8 cellular contexts compared by ENCODE assay signal in the genomic region with DNA sequence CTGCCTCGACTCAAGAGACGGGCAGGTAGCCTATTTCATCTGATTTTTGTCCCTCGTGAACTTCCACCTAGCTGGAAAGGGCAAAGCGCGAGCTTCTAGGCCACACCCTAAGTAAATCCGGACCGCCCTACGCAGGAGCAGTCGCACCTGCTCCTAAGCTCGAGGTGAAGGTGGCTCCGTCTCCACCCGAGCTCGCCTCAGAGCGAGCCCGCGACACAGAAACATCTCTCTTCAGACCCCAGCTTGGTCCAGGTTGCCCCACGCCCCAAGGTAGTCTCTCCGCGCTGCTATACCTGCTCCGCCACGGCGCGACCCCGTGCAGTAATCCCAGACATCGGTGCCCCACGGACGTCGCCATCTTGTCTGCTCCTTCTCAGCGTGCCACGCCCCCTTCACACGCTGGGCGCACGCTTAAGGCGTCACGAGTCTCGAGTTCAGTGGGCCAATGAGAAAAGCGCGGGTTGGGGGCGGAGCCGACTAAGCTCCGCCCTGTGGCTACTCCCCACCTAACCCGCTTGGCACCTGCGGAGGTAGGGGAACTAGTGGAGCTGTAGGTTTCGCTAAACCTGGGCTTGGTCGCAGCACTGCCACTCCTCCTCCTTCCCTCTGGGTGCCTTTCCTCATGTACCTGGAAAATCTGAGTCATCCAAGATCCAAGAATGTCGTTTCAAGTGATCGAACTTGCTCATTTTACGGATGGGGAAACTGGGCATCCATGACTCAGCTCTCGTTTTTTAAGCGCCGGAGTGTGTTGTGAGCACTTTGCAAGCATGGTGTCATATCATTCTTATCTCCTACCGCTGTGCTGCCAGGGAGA. TPM values are rescaled to one million over a fixed set of nuclear protein-coding genes. Genes with fewer than 3 reads are reported as not detected.
DNase-seq lines count a peak whose midpoint lies in the region; ATAC-seq and TF ChIP-seq lines count a peak whose summit lies in the region.

A gene (minus strand): TSS at position 365 of the 817 bp plus-strand sequence. CDS start 7 bp downstream, at position 358.

- H3K4me2 ChIP-seq in DOHH2 (ENCODE audit: low read length) = peak within 1 kb of the TSS; percentile 91
- peak within 1 kb of the TSS; percentile 89 for H3K4me2 ChIP-seq in GM23338

- H3K79me2 ChIP-seq in DOHH2 (ENCODE audit: control insufficient read depth, low read length) = peaks cover 47% of the 10 kb centered on the region
- peaks cover 50% of the 10 kb centered on the region for H3K79me2 ChIP-seq in GM23338 (replicated peaks; ENCODE audit: insufficient read depth)

- H3K27me3 Mint-ChIP-seq in GM23338 (ENCODE audit: insufficient read depth, low read depth, poor library complexity) (peaks cover 15% of the 10 kb centered on the region), natural killer cell (ENCODE audit: low read depth in 2 of 2) (no peaks in the 10 kb centered on the region)
- H3K27me3 Mint-ChIP-seq in activated T-helper 2 cell treated with anti-CD3 and anti-CD28 coated beads, Interferon-gamma antibody, Interleukin-2, Interleukin-4, amounts not matched to agents 10 μg/mL and 5 μg/mL and 100 μg/mL, durations not matched to agents 14 hours and 24 hours and 36 hours (ENCODE audit: low read depth) = no peaks in the 10 kb centered on the region

- H3K4me1 ChIP-seq in DOHH2 (ENCODE audit: control insufficient read depth, low read length) (peaks cover 29% of the 10 kb centered on the region), GM23338 (ENCODE audit: insufficient read depth) (peaks cover 8% of the 10 kb centered on the region; the same call in 1 of the 2 replicates)

- peak within 1 kb of the TSS; percentile 85 for H3K4me3 ChIP-seq in DOHH2 (ENCODE audit: low read length)
- H3K4me3 ChIP-seq in GM23338 = peak within 1 kb of the TSS; percentile 98
- peak within 1 kb of the TSS; percentile 73 for H3K4me3 ChIP-seq in LNCaP clone FGC (ENCODE audit: low read depth, low read length)
- H3K4me3 ChIP-seq in fibroblast of mammary gland (ENCODE audit: control insufficient read depth, low read depth, low read length) = peak within 1 kb of the TSS; percentile 90

- no peaks in the 10 kb centered on the region for H3F3A ChIP-seq in DOHH2 (ENCODE audit: control insufficient read depth, insufficient read depth)
- H3F3A ChIP-seq in GM23338 (replicated peaks; ENCODE audit: low read depth) = no peaks in the 10 kb centered on the region

- ATAC-seq in GM23338 (peak; percentile 94), natural killer cell (peak; percentile 96 to 100 (median 99))

- H2AFZ ChIP-seq in GM23338 = peak within 1 kb of the TSS; percentile 72; the same call in 1 of the 2 replicates

- peak within 1 kb of the TSS; percentile 98 for H3K27ac Mint-ChIP-seq in GM23338
- H3K27ac Mint-ChIP-seq in activated T-helper 2 cell treated with anti-CD3 and anti-CD28 coated beads, Interferon-gamma antibody, Interleukin-2, Interleukin-4, amounts not matched to agents 10 μg/mL and 5 μg/mL and 100 μg/mL, durations not matched to agents 14 hours and 24 hours and 36 hours = peak within 1 kb of the TSS; percentile 94
- H3K27ac Mint-ChIP-seq in natural killer cell = peak within 1 kb of the TSS; percentile 98 to 99

- H3K9me2 ChIP-seq in DOHH2 (replicated peaks; ENCODE audit: control insufficient read depth, low read length) = no peaks in the 10 kb centered on the region
- H3K9me2 ChIP-seq in GM23338 (ENCODE audit: insufficient read depth) = no peaks in the 10 kb centered on the region

- CTCF ChIA-PET in RWPE1 (lab: Yijun Ruan, JAX) = interaction anchor here (0.8 to 1.0 kb wide), 3 partner anchors 28 to 666 kb away, joined by 3 to 6 read pairs (median 4); no protein-coding TSS in a partner anchor

- H4K20me1 ChIP-seq in DOHH2 (ENCODE audit: control insufficient read depth, insufficient read depth, low read depth, low read length) = no peaks in the 10 kb centered on the region; the same call in 1 of the 2 replicates
- peaks cover 4% of the 10 kb centered on the region; the same call in 1 of the 2 replicates for H4K20me1 ChIP-seq in GM23338 (replicated peaks; ENCODE audit: insufficient read depth)

- peak within 1 kb of the TSS; percentile 98 for H3K4me3 Mint-ChIP-seq in GM23338
- peak within 1 kb of the TSS; percentile 95 for H3K4me3 Mint-ChIP-seq in activated T-helper 2 cell treated with anti-CD3 and anti-CD28 coated beads, Interferon-gamma antibody, Interleukin-2, Interleukin-4, amounts not matched to agents 10 μg/mL and 5 μg/mL and 100 μg/mL, durations not matched to agents 14 hours and 24 hours and 36 hours (ENCODE audit: low read depth)
- H3K4me3 Mint-ChIP-seq in natural killer cell = peak within 1 kb of the TSS; percentile 100

- TF ChIP-seq CTCF in DOHH2 (IDR thresholded peaks at IDR 0.05; ENCODE audit: low read depth, low read length, poor library complexity, severe bottlenecking) = no peak
- TF ChIP-seq CTCF in GM23338 (conservative IDR thresholded peaks at IDR 0.05; ENCODE audit: low read depth in 2 of 2) = no peak
- no peak for TF ChIP-seq CTCF in LNCaP clone FGC (IDR thresholded peaks at IDR 0.05; ENCODE audit: control insufficient read depth, extremely low read depth, insufficient read depth)
- no peak for TF ChIP-seq CTCF in RWPE1 (conservative IDR thresholded peaks at IDR 0.05; ENCODE audit: low read depth)
- no peak for TF ChIP-seq CTCF in fibroblast of mammary gland (conservative IDR thresholded peaks at IDR 0.05; ENCODE audit: control insufficient read depth, insufficient read depth, low read depth, low read length)
- TF ChIP-seq CTCF in natural killer cell (IDR thresholded peaks at IDR 0.05) = no peak

- H3K9me3 ChIP-seq in DOHH2 (ENCODE audit: control insufficient read depth, insufficient read depth, low read length) = no peaks in the 10 kb centered on the region

- POLR2A ChIA-PET in RWPE1 (lab: Yijun Ruan, JAX; ENCODE audit: low non-redundant PET) = interaction anchor here (0.5 to 1.0 kb wide), 3 partner anchors 15 to 693 kb away, joined by 3 read pairs; a partner anchor contains a TSS

- H3K9me3 Mint-ChIP-seq in GM23338 = no peaks in the 10 kb centered on the region; the same call in 2 of the 3 replicates
- H3K9me3 Mint-ChIP-seq in activated T-helper 2 cell treated with anti-CD3 and anti-CD28 coated beads, Interferon-gamma antibody, Interleukin-2, Interleukin-4, amounts not matched to agents 10 μg/mL and 5 μg/mL and 100 μg/mL, durations not matched to agents 14 hours and 24 hours and 36 hours = no peaks in the 10 kb centered on the region
- H3K9me3 Mint-ChIP-seq in natural killer cell = no peaks in the 10 kb centered on the region

- no peaks in the 10 kb centered on the region for H3K36me3 Mint-ChIP-seq in GM23338 (ENCODE audit: low read depth)
- H3K36me3 Mint-ChIP-seq in activated T-helper 2 cell treated with anti-CD3 and anti-CD28 coated beads, Interferon-gamma antibody, Interleukin-2, Interleukin-4, amounts not matched to agents 10 μg/mL and 5 μg/mL and 100 μg/mL, durations not matched to agents 14 hours and 24 hours and 36 hours (ENCODE audit: low read depth) = no peaks in the 10 kb centered on the region
- no peaks in the 10 kb centered on the region for H3K36me3 Mint-ChIP-seq in natural killer cell

- H3K27ac ChIP-seq in DOHH2 (ENCODE audit: low read depth, low read length) = no peak within 1 kb of the TSS
- H3K27ac ChIP-seq in GM23338 (ENCODE audit: low read depth) = peak within 1 kb of the TSS; percentile 53
- peak within 1 kb of the TSS; percentile 89 for H3K27ac ChIP-seq in RWPE1

- intact Hi-C loops in activated T-helper 2 cell treated with anti-CD3 and anti-CD28 coated beads, Interferon-gamma antibody, Interleukin-2, Interleukin-4, amounts not matched to agents 10 μg/mL and 5 μg/mL and 100 μg/mL, durations not matched to agents 14 hours and 24 hours and 36 hours (cut with micrococcal nuclease) = loop anchor here (1.0 to 10.0 kb wide), 3 partner anchors 90 to 282 kb away; a partner anchor contains a TSS
- intact Hi-C loops in natural killer cell (cut with micrococcal nuclease) = loop anchor here (1.0 kb wide), 2 partner anchors 14 to 282 kb away; a partner anchor contains a TSS

- DNase-seq in GM23338 (ENCODE audit: low spot score) (peak; percentile 98), LNCaP clone FGC (ENCODE audit: low read depth) (peak; percentile 90), RWPE1 (ENCODE audit: low spot score) (peak; percentile 94), fibroblast of mammary gland (ENCODE audit: low read depth) (peak; percentile 91), natural killer cell (peak; percentile 96)
- peak; percentile 95 for DNase-seq in activated T-helper 2 cell treated with anti-CD3 and anti-CD28 coated beads, Interferon-gamma antibody, Interleukin-2, Interleukin-4, amounts not matched to agents 10 μg/mL and 5 μg/mL and 100 μg/mL, durations not matched to agents 14 hours and 24 hours and 36 hours (ENCODE audit: low spot score)
- DNase-seq in stimulated activated naive CD4-positive, alpha-beta T cell treated with Interleukin-2 at 50 U/mL for 16 hours (lab: John Stamatoyannopoulos, UW) = peak; percentile 94

- H3K36me3 ChIP-seq in DOHH2 (ENCODE audit: control insufficient read depth, low read length) (no peaks in the 10 kb centered on the region), GM23338 (ENCODE audit: insufficient read depth) (no peaks in the 10 kb centered on the region)

- H3K4me1 Mint-ChIP-seq in GM23338 (peaks cover 10% of the 10 kb centered on the region; the same call in 2 of the 3 replicates), natural killer cell (peaks cover 24 to 25% of the 10 kb centered on the region in 2 donors)
- H3K4me1 Mint-ChIP-seq in activated T-helper 2 cell treated with anti-CD3 and anti-CD28 coated beads, Interferon-gamma antibody, Interleukin-2, Interleukin-4, amounts not matched to agents 10 μg/mL and 5 μg/mL and 100 μg/mL, durations not matched to agents 14 hours and 24 hours and 36 hours (ENCODE audit: low read depth) = peaks cover 21% of the 10 kb centered on the region

- no peaks in the 10 kb centered on the region for H3K27me3 ChIP-seq in DOHH2 (ENCODE audit: control insufficient read depth, low read length)
- H3K27me3 ChIP-seq in GM23338 (ENCODE audit: insufficient read depth) = no peaks in the 10 kb centered on the region

TF ChIP-seq in GM23338, 12 proteins besides CTCF, POLR2A, EP300 and RAD21 (continues in another document):
- TF ChIP-seq CREB1 (CRISPR knock-in tag; IDR thresholded peaks at IDR 0.05; ENCODE audit: low read depth) (peak; percentile 97), POLR2AphosphoS5 (IDR thresholded peaks at IDR 0.05; ENCODE audit: low read depth) (peak; percentile 93)

RNA-seq across cellular contexts. Expression of the gene that starts here (rescaled TPM):
- 51.6 and 54.5 TPM in 2 replicates for total RNA-seq in GM23338 (2014; rRNA removed; shearing (Covaris generic))
- polyA plus RNA-seq in GM23338 (2016; fragmentation: Nextera tagmentation; extraction: Ambion mirVana) = 40.7 and 43.1 TPM in 2 replicates
- 44.3 and 44.9 TPM in 2 replicates for total RNA-seq in activated T-helper 2 cell treated with anti-CD3 and anti-CD28 coated beads, Interferon-gamma antibody, Interleukin-2, Interleukin-4, amounts not matched to agents 10 μg/mL and 5 μg/mL and 100 μg/mL, durations not matched to agents 14 hours and 24 hours and 36 hours
- total RNA-seq in natural killer cell = 10 to 100 TPM; 36.0 to 52.1 (median 47.8) TPM
